Comparison of ENCODE assay signal across 8 cellular contexts in the genomic region with DNA sequence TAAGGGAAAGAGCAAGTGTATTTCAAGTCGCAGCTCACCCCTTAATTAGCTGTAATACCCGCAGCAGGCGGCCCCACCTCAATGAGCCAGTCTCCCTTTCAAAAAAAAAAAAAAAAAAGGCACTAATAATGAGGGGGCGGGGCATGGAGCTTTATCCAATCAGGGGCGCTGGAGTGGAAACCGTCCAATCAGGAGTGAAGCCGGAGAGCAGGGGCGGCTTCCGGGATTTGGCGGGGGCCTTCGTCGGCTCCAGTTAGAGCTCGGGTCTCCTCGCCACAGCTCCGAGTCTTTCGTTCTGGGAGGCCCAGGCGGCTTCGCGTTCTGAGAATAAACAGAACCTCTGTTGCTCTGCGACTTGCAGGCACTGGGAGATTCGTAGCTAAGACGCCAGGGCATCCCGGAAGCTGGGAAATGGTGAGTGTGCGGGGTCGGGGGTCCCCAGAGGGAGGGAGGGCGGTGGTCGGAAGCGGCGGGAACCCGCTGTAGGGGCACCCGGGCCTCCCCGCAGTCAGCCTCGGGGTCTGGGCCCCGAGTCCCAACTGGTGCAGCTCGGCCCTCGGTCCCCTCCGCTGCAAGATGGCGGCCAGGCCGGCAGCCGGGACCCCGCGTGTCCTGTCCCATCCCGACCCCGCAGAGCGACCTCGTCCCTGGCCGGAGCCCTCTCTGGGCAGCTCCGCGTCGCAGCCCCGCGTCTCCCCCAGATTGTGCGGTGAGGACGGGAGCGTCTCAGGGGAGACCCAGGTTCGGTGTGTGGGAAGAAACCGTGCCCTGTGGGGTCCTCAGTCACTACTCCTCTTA. TPM values are rescaled to one million over a fixed set of nuclear protein-coding genes. Genes with fewer than 3 reads are reported as not detected.
A peak's percentile ranks its signal among the peaks of the same experiment; 100 is the strongest.
DNase-seq lines count a peak whose midpoint lies in the region; ATAC-seq and TF ChIP-seq lines count a peak whose summit lies in the region.

Gene ZNF267, plus strand, starts transcription at position 252 of the 798 bp plus-strand sequence. Its CDS starts 160 bp downstream, at position 412.

- DNase-seq in AG08396 (ENCODE audit: low spot score): peak; percentile 93
- DNase-seq in NCI-H460 (ENCODE audit: extremely low read depth, low read depth): peak; percentile 93
- DNase-seq in activated CD4-positive, alpha-beta T cell treated with anti-CD3 and anti-CD28 coated beads for 36 hours: peak; percentile 96
- no peak for DNase-seq in chondrocyte (ENCODE audit: low spot score)
- peak; percentile 85 to 92 for DNase-seq in stimulated activated CD4-positive, alpha-beta T cell treated with anti-CD3 and anti-CD28 coated beads, Interleukin-1b, Interleukin-23, amount 100 ng/mL, for 4 hours (ENCODE audit: low read depth in 2 of 2)

- TF ChIP-seq CTCF in chondrocyte (IDR thresholded peaks at IDR 0.05): no peak

- POLR2A ChIA-PET in activated CD4-positive, alpha-beta T cell treated with anti-CD3 and anti-CD28 coated beads for 36 hours (lab: Charles Lee): interaction anchor here (0.6 to 2.1 kb wide), 12 partner anchors 13 to 766 kb away, joined by 3 to 10 read pairs (median 3); partner anchors contain the start of genes KAT8 and RUSF1

- H3K4me1 Mint-ChIP-seq in activated CD4-positive, alpha-beta T cell treated with anti-CD3 and anti-CD28 coated beads for 36 hours: peaks cover 73% of the 10 kb centered on the region
- H3K4me1 Mint-ChIP-seq in chondrocyte (ENCODE audit: low read depth): peaks cover 47% of the 10 kb centered on the region

- CTCF ChIA-PET in activated CD4-positive, alpha-beta T cell treated with anti-CD3 and anti-CD28 coated beads for 36 hours (lab: Charles Lee): interaction anchor here (1.1 to 1.6 kb wide), 3 partner anchors 161 to 731 kb away, joined by 3 to 4 read pairs (median 4); a partner anchor contains a TSS

- H3K4me3 Mint-ChIP-seq in activated CD4-positive, alpha-beta T cell treated with anti-CD3 and anti-CD28 coated beads for 36 hours: peak within 1 kb of the TSS; percentile 94
- peak within 1 kb of the TSS; percentile 89 for H3K4me3 Mint-ChIP-seq in chondrocyte (ENCODE audit: unreplicated experiment)

- peak within 1 kb of the TSS; percentile 97 for H3K27ac Mint-ChIP-seq in activated CD4-positive, alpha-beta T cell treated with anti-CD3 and anti-CD28 coated beads for 36 hours
- peak within 1 kb of the TSS; percentile 92 for H3K27ac Mint-ChIP-seq in chondrocyte (ENCODE audit: unreplicated experiment)

- no peaks in the 10 kb centered on the region for H3K27me3 ChIP-seq in layer of hippocampus (ENCODE audit: control insufficient read depth, insufficient read depth, low read length)

- H3K27me3 Mint-ChIP-seq in activated CD4-positive, alpha-beta T cell treated with anti-CD3 and anti-CD28 coated beads for 36 hours: no peaks in the 10 kb centered on the region
- no peaks in the 10 kb centered on the region for H3K27me3 Mint-ChIP-seq in chondrocyte (ENCODE audit: low read depth)

- H3K27ac ChIP-seq in layer of hippocampus (ENCODE audit: low read depth, low read length): peak within 1 kb of the TSS; percentile 77

- H3K36me3 Mint-ChIP-seq in activated CD4-positive, alpha-beta T cell treated with anti-CD3 and anti-CD28 coated beads for 36 hours (ENCODE audit: low read depth): peaks cover 51% of the 10 kb centered on the region
- peaks cover 2% of the 10 kb centered on the region for H3K36me3 Mint-ChIP-seq in chondrocyte (ENCODE audit: low read depth)

- no peaks in the 10 kb centered on the region for H3K9me3 Mint-ChIP-seq in activated CD4-positive, alpha-beta T cell treated with anti-CD3 and anti-CD28 coated beads for 36 hours (ENCODE audit: low read depth)
- H3K9me3 Mint-ChIP-seq in chondrocyte (ENCODE audit: low read depth): no peaks in the 10 kb centered on the region

- intact Hi-C loops in activated CD4-positive, alpha-beta T cell treated with anti-CD3 and anti-CD28 coated beads for 36 hours (cut with DNase I, micrococcal nuclease): loop anchor here (1.0 to 10.0 kb wide), 7 partner anchors 15 to 949 kb away; partner anchors contain the start of genes ARMC5 (in 1 of the 2), BCKDK (in 1 of the 2), FBXL19 (in 1 of the 2) and FUS (in 1 of the 2)

- in situ Hi-C loops in GM18951 (cut with MboI; ENCODE audit: low sequenced_read_pairs, unreplicated experiment): loop anchor here (25.0 kb wide), 2 partner anchors 411 to 886 kb away; partner anchors contain the start of genes ARMC5, HSD3B7 and TGFB1I1

- peak; percentile 11 for ATAC-seq in HG03196 (IDR thresholded peaks at IDR 0.05; ENCODE audit: unreplicated experiment)
- peak; percentile 60 for ATAC-seq in activated CD4-positive, alpha-beta T cell treated with anti-CD3 and anti-CD28 coated beads for 36 hours

- peak; percentile 88 for TF ChIP-seq POLR2A in GM18951 (IDR thresholded peaks at IDR 0.05; ENCODE audit: extremely low read depth, insufficient read depth, insufficient read length)

RNA-seq across cellular contexts. Expression of gene ZNF267, which starts in this region (rescaled TPM):
- total RNA-seq in NCI-H460 (2014; rRNA removed; shearing (Covaris generic)): 15.1 and 15.4 TPM in 2 replicates
- polyA plus RNA-seq in NCI-H460 (2014; cell fraction: nucleus; rRNA removed): 6.2 and 7.6 TPM in 2 replicates
- 10 to 100 TPM; 61.9 to 64.9 TPM for total RNA-seq in activated CD4-positive, alpha-beta T cell treated with anti-CD3 and anti-CD28 coated beads for 36 hours
- 5.0 to 7.6 TPM (median 5.6 TPM) in 3 replicates for total RNA-seq in chondrocyte
